29 cellular contexts compared by ENCODE assay signal in genomic region chr17:68903294-68903693, GRCh38. TPM values are rescaled to one million over a fixed set of nuclear protein-coding genes. Genes with fewer than 3 reads are reported as not detected.
"Had no signal": no experiment of that assay in that cellular context is flagged by ENCODE, and none has a peak within 500 bp of the region (broad histone marks: within the 10 kb centered on the region; RNA-seq: fewer than 3 reads in every experiment).

No MANE protein-coding gene starts in this region.

- H3K4me1 ChIP-seq: parathyroid adenoma, prostate gland, right atrium auricular region, transverse colon, vagina had no signal

- H3K4me3 ChIP-seq: coronary artery, esophagus squamous epithelium, lower lobe of right lung, mucosa of descending colon, neural progenitor cell, prostate gland, right atrium auricular region, sigmoid colon, suprapubic skin, transverse colon, upper lobe of right lung, vagina had no signal

- H3K27ac ChIP-seq: coronary artery, esophagus squamous epithelium, lower lobe of right lung, neural progenitor cell, parathyroid adenoma, prostate gland, right atrium auricular region, sigmoid colon, suprapubic skin, transverse colon, upper lobe of right lung, vagina had no signal

- ATAC-seq: effector memory CD8-positive, alpha-beta T cell; left colon; left ventricle myocardium superior; lower lobe of right lung; mucosa of descending colon; natural killer cell treated with Interleukin-12 subunit alpha and Interleukin-12 subunit beta and Interleukin-15 and Interleukin-18, amount 100 ng/mL, for 72 hours; stimulated activated effector memory CD8-positive, alpha-beta T cell treated with anti-CD3 and anti-CD28 coated beads, Interleukin-12 subunit alpha, Interleukin-12 subunit beta, amount 100 ng/mL, for 72 hours; stimulated activated naive CD8-positive, alpha-beta T cell treated with anti-CD3 and anti-CD28 coated beads, Interleukin-15, Interleukin-2, amounts not matched to agents 100 U/mL and 50 U/mL, for 24 hours; upper lobe of right lung had no signal

- H3K9me3 ChIP-seq: esophagus squamous epithelium, lower lobe of right lung, mucosa of descending colon, prostate gland, right atrium auricular region, sigmoid colon, suprapubic skin, transverse colon, upper lobe of right lung, vagina had no signal

- H3K27me3 ChIP-seq: esophagus squamous epithelium, neural progenitor cell, right atrium auricular region, sigmoid colon, suprapubic skin, transverse colon, upper lobe of right lung, vagina had no signal

- H3K36me3 ChIP-seq: esophagus squamous epithelium, neural progenitor cell, prostate gland, sigmoid colon, suprapubic skin, transverse colon, upper lobe of right lung had no signal

- DNase-seq: dermis blood vessel endothelial cell; effector memory CD8-positive, alpha-beta T cell; erythroblast; esophagus squamous epithelium; foreskin melanocyte; hypothalamus; immature natural killer cell; islet precursor cell; kidney glomerular epithelial cell; left colon; left ventricle myocardium superior; lower lobe of right lung; mucosa of descending colon; naive B cell; sigmoid colon; stimulated activated CD4-positive, alpha-beta T cell treated with anti-CD3 and anti-CD28 coated beads, Interleukin-2, amount 100 ng/mL, for 24 hours; stimulated activated CD4-positive, alpha-beta T cell treated with anti-CD3 and anti-CD28 coated beads, Interleukin-4, amount 100 ng/mL, for 24 hours; stimulated activated naive CD8-positive, alpha-beta T cell treated with anti-CD3 and anti-CD28 coated beads, Interleukin-15, Interleukin-2, amounts not matched to agents 100 U/mL and 50 U/mL, for 24 hours; transverse colon; upper lobe of right lung had no signal

RNA-seq across cellular contexts. Expression of gene ABCA8, which starts 51.9 kb away (rescaled TPM):
- total RNA-seq: natural killer cell treated with Interleukin-12 subunit alpha and Interleukin-12 subunit beta and Interleukin-15 and Interleukin-18, amount 100 ng/mL, for 72 hours had no signal
